ENCODE assay signal across 18 cellular contexts in the genomic region with DNA sequence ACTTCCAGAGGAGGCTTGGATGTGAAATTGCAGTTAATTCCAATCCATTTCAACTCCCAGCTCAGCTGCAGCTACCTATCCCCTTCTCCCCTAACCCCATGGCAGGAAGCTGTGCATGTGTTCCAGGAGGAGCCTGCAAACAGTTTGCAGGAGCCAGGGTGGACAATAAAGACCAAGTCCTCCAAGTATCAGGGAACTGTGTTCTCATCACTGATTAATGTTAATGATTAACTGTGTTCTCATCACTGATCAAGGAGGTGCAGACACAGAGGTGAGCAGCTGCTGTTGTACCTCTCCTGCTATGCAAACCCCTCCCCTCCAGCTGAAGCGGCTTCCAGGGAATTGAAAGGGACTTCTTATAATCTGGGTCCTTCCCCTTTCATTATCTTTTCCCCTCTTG. TPM values are rescaled to one million over a fixed set of nuclear protein-coding genes. Genes with fewer than 3 reads are reported as not detected.
DNase-seq lines count a peak whose midpoint lies in the region; ATAC-seq and TF ChIP-seq lines count a peak whose summit lies in the region.
"Had no signal": no experiment of that assay in that cellular context is flagged by ENCODE, and none has a peak within 500 bp of the region (broad histone marks: within the 10 kb centered on the region; RNA-seq: fewer than 3 reads in every experiment).

No MANE protein-coding gene starts in this region.

- no peaks in the 10 kb centered on the region for H3K27me3 ChIP-seq in lower lobe of right lung (ENCODE audit: low read depth)
- H3K27me3 ChIP-seq: BE2C had no signal

- no TSS peak for BruUV-seq in Calu3 (replicated peaks; lab: Mats Ljungman, UMichigan)

- no peaks in the 10 kb centered on the region for H3K27me3 Mint-ChIP-seq in Calu3 (ENCODE audit: unreplicated experiment)
- H3K27me3 Mint-ChIP-seq in osteocyte (ENCODE audit: unreplicated experiment), result no peaks in the 10 kb centered on the region
- H3K27me3 Mint-ChIP-seq: CD4-positive, alpha-beta memory T cell had no signal

- no peaks in the 10 kb centered on the region for H3K9me3 Mint-ChIP-seq in Calu3 (ENCODE audit: low read depth, unreplicated experiment)
- H3K9me3 Mint-ChIP-seq in osteocyte (ENCODE audit: unreplicated experiment), result peaks cover 5% of the 10 kb centered on the region

- peak; percentile 67 for ATAC-seq in left colon
- no peak for ATAC-seq in lower lobe of right lung
- ATAC-seq: Panc1 had no signal

- H3K4me1 ChIP-seq in lower lobe of right lung, result no peaks in the 10 kb centered on the region
- H3K4me1 ChIP-seq: BE2C had no signal

- TF ChIP-seq CTCF in Calu3 (IDR thresholded peaks at IDR 0.05; ENCODE audit: unreplicated experiment) (no peak), osteocyte (IDR thresholded peaks at IDR 0.05) (no peak), lower lobe of right lung (IDR thresholded peaks at IDR 0.05) (no peak)

- H3K4me3 Mint-ChIP-seq in Calu3 (ENCODE audit: low read depth, unreplicated experiment), result no peak overlapping the region
- no peak overlapping the region for H3K4me3 Mint-ChIP-seq in osteocyte (ENCODE audit: unreplicated experiment)
- H3K4me3 Mint-ChIP-seq: CD4-positive, alpha-beta memory T cell had no signal

- no peak overlapping the region for H3K27ac ChIP-seq in lower lobe of right lung
- H3K27ac ChIP-seq: KMS-11 had no signal

- no peaks in the 10 kb centered on the region for H3K9me3 ChIP-seq in lower lobe of right lung
- H3K9me3 ChIP-seq: BE2C had no signal

- H3K4me1 Mint-ChIP-seq in Calu3 (ENCODE audit: low read depth, unreplicated experiment), result peaks cover 9% of the 10 kb centered on the region
- peaks cover 2% of the 10 kb centered on the region for H3K4me1 Mint-ChIP-seq in osteocyte (ENCODE audit: unreplicated experiment)

- intact Hi-C loops in Calu3 (cut with micrococcal nuclease; ENCODE audit: unreplicated experiment), result no loop called here
- intact Hi-C loops in left colon (cut with DNase I, micrococcal nuclease), result no loop called here
- intact Hi-C loops in lower lobe of right lung (cut with DNase I), result no loop called here

- H3K27ac Mint-ChIP-seq in Calu3 (ENCODE audit: unreplicated experiment), result peak overlapping the region; percentile 29
- H3K27ac Mint-ChIP-seq in osteocyte (ENCODE audit: unreplicated experiment), result peak overlapping the region; percentile 33
- H3K27ac Mint-ChIP-seq: CD4-positive, alpha-beta memory T cell had no signal

- H3K36me3 ChIP-seq in lower lobe of right lung, result no peaks in the 10 kb centered on the region
- H3K36me3 ChIP-seq: BE2C had no signal

- H3K36me3 Mint-ChIP-seq in Calu3 (ENCODE audit: insufficient read depth, unreplicated experiment) (peaks cover 28% of the 10 kb centered on the region), osteocyte (ENCODE audit: unreplicated experiment) (peaks cover 13% of the 10 kb centered on the region)

- H3K4me3 ChIP-seq in lower lobe of right lung, result no peak overlapping the region

- CTCF ChIA-PET in Calu3 (lab: Charles Lee), result no interaction called here

- DNase-seq in Calu3 (no peak), SW480 (ENCODE audit: low spot score) (peak; percentile 34), left colon (no peak), osteocyte (ENCODE audit: extremely low spot score, unreplicated experiment) (no peak), lower lobe of right lung (no peak), dermis blood vessel endothelial cell (no peak), NCI-H2107 (lab: John Stamatoyannopoulos, UW) (no peak)
- DNase-seq in activated CD4-positive, alpha-beta T cell treated with anti-CD3 and anti-CD28 coated beads for 1 hour, result no peak
- DNase-seq: BE2C; CD4-positive, alpha-beta memory T cell; NCI-H1092 treated with DMSO at 0.1 percent for 48 hours; NCI-H187; NCI-H2171; NCI-H446 treated with DMSO at 0.1 percent for 48 hours; Right ventricle myocardium superior had no signal

RNA-seq across cellular contexts. Expression of gene CLDN19, which starts 19.2 kb away (rescaled TPM):
- total RNA-seq in Calu3 (2022), result not detected in 2 replicates
- not detected for total RNA-seq in left colon
- not detected in 2 replicates for total RNA-seq in osteocyte
- total RNA-seq in lower lobe of right lung, result not detected
- 0.05 TPM in 1 of 2 replicates, not detected in the other for total RNA-seq in dermis blood vessel endothelial cell
- total RNA-seq: CD4-positive, alpha-beta memory T cell; MCF 10A; Right ventricle myocardium superior had no signal

RNA-seq across cellular contexts. Expression of gene YBX1, which starts 38.6 kb away (rescaled TPM):
- total RNA-seq in Calu3 (2022), result 808 and 937 TPM in 2 replicates
- total RNA-seq in left colon, result 100 to 1,000 TPM; 419 to 437 TPM
- 529 and 538 TPM in 2 replicates for total RNA-seq in osteocyte
- 552 TPM for total RNA-seq in lower lobe of right lung
- total RNA-seq in dermis blood vessel endothelial cell, result 555 and 1,168 TPM in 2 replicates

RNA-seq across cellular contexts. Expression of gene P3H1, which starts 46.0 kb away (rescaled TPM):
- total RNA-seq in Calu3 (2022), result 27.9 and 35.1 TPM in 2 replicates
- total RNA-seq in left colon, result 10 to 100 TPM in 1 of 2 donors, 1 to 10 TPM in 1; 7.0 to 10.6 TPM
- 210 and 221 TPM in 2 replicates for total RNA-seq in osteocyte
- total RNA-seq in lower lobe of right lung, result 24.4 TPM
- 111 and 217 TPM in 2 replicates for total RNA-seq in dermis blood vessel endothelial cell

RNA-seq across cellular contexts. Expression of gene C1orf50, which starts 46.2 kb away (rescaled TPM):
- total RNA-seq in Calu3 (2022) (7.7 and 9.4 TPM in 2 replicates), left colon (1 to 10 TPM; 5.6 to 8.7 TPM), osteocyte (5.3 and 5.6 TPM in 2 replicates), lower lobe of right lung (5.6 TPM), dermis blood vessel endothelial cell (4.0 and 11.9 TPM in 2 replicates)
